Comparison of ENCODE assay signal across 14 cellular contexts in the genomic region with DNA sequence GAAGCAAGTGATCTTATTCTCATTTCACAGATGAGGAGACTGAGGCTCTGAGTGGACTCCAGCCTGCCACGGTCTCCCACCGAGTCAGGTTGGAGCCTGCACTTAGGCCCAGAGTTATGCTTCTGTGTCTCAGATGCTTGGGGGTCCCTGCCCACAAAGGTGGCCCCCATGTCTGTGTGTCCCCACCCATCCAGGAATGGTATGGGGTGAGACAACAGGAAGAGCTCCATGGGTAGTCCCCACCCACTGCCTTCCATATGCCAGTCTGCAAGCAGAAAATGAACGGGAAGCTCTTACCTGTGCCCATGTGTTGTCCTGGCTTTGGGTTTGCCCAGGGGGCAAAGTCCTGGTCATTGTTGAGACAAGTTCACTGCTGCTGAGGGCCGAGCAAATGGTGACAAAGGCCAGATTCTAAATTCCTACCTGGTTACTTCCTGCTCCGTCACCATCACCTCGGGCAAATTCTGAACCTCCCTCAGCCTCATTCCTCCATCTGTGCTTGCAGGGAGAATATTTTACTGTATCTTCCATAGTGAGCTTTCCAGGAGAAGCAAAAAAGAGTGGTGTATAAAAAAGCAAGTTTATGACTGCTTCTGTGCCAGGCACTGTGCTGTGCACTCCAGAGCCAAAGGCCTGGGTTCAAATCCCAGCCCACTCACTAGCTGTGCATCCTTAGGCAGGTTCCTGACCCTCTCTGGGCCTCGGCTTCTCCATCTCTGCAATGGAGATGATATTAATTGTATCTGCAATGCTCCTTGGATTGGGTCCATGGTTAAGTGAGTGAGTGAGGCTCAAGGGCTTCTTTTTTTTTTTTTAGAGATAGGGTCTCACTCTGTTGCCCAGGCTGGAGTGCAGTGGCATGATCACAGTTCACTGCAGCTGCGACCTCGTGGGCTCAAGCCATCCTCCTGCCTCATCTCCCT. TPM values are rescaled to one million over a fixed set of nuclear protein-coding genes. Genes with fewer than 3 reads are reported as not detected.
DNase-seq lines count a peak whose midpoint lies in the region; ATAC-seq, FAIRE-seq and TF ChIP-seq lines count a peak whose summit lies in the region.
"Had no signal": no experiment of that assay in that cellular context is flagged by ENCODE, and none has a peak within 500 bp of the region (broad histone marks: within the 10 kb centered on the region; RNA-seq: fewer than 3 reads in every experiment).

No MANE protein-coding gene starts in this region.

- intact Hi-C loops in spleen (cut with DNase I; ENCODE audit: low total_unique reads) (no loop called here), lower leg skin (cut with DNase I; ENCODE audit: low total_unique reads) (no loop called here)

- H3K9me1 ChIP-seq in keratinocyte (ENCODE audit: control insufficient read depth, extremely low read depth, insufficient read depth, low read length) = peaks cover 4% of the 10 kb centered on the region

- peak overlapping the region in 1 of 3 experiments; percentile 38 for H3K4me3 ChIP-seq in keratinocyte (ENCODE audit: control insufficient read depth in 2 of 3, extremely low read depth in 1 of 3, insufficient read depth in 2 of 3, low read depth in 1 of 3, low read length in 3 of 3)
- no peak overlapping the region for H3K4me3 ChIP-seq in spleen
- H3K4me3 ChIP-seq in lower leg skin (ENCODE audit: low read depth, poor library complexity, severe bottlenecking) = no peak overlapping the region
- H3K4me3 ChIP-seq: thoracic aorta had no signal

- no peak for ATAC-seq in activated T-helper 17 cell treated with anti-CD3 and anti-CD28 coated beads, Interleukin-2, amount 50 U/mL, for 72 hours (replicated peaks)
- ATAC-seq in HG02938 (IDR thresholded peaks at IDR 0.05; ENCODE audit: unreplicated experiment) = no peak
- ATAC-seq: left ventricle myocardium superior had no signal

- H3K9ac ChIP-seq in keratinocyte (ENCODE audit: control insufficient read depth, extremely low read depth, insufficient read depth, low read length) = peak overlapping the region; percentile 43

- H3K4me3 Mint-ChIP-seq in T-helper 2 cell treated with Interferon-gamma antibody and Interleukin-4, amounts not matched to agents 5 μg/mL and 100 μg/mL, for 36 hours = peak overlapping the region; percentile 72
- H3K4me3 Mint-ChIP-seq in activated T-helper 17 cell treated with anti-CD3 and anti-CD28 coated beads, Interleukin-2, amount 50 U/mL, for 72 hours = peak overlapping the region; percentile 98

- FAIRE-seq in keratinocyte (lab: Jason Lieb, UNC) = peak; percentile 94
- FAIRE-seq: A204.1, G401.6 had no signal

- 85 to 92% (median 90%) methylated on average over 9 of the region's 9 CpGs for WGBS in spleen, 5 donors
- 79% methylated on average over 9 of the region's 9 CpGs for WGBS in lower leg skin, 2 donors

- no peak for TF ChIP-seq POLR2A in spleen (IDR thresholded peaks at IDR 0.05)
- no peak for TF ChIP-seq POLR2A in lower leg skin (IDR thresholded peaks at IDR 0.05)

- H2AFZ ChIP-seq in keratinocyte (ENCODE audit: control insufficient read depth, low read length) = no peak overlapping the region

- no peaks in the 10 kb centered on the region for H3K9me3 Mint-ChIP-seq in T-helper 2 cell treated with Interferon-gamma antibody and Interleukin-4, amounts not matched to agents 5 μg/mL and 100 μg/mL, for 36 hours
- no peaks in the 10 kb centered on the region for H3K9me3 Mint-ChIP-seq in activated T-helper 17 cell treated with anti-CD3 and anti-CD28 coated beads, Interleukin-2, amount 50 U/mL, for 72 hours

- dilution Hi-C loops in keratinocyte (cut with MboI; ENCODE audit: extremely low pct_ligation_motif_present, low sequenced_read_pairs) = no loop called here

- H3K9me3 ChIP-seq in keratinocyte (ENCODE audit: control insufficient read depth, low read depth, low read length) (no peaks in the 10 kb centered on the region), spleen (no peaks in the 10 kb centered on the region)
- H3K9me3 ChIP-seq: thoracic aorta had no signal

- no peaks in the 10 kb centered on the region for H3K27me3 ChIP-seq in keratinocyte (ENCODE audit: control insufficient read depth, extremely low read depth, insufficient read depth, low read length)
- no peaks in the 10 kb centered on the region for H3K27me3 ChIP-seq in spleen (replicated peaks in 1 of 7)

- peaks cover 92% of the 10 kb centered on the region for H3K36me3 Mint-ChIP-seq in T-helper 2 cell treated with Interferon-gamma antibody and Interleukin-4, amounts not matched to agents 5 μg/mL and 100 μg/mL, for 36 hours (ENCODE audit: low read depth)
- peaks cover 99% of the 10 kb centered on the region for H3K36me3 Mint-ChIP-seq in activated T-helper 17 cell treated with anti-CD3 and anti-CD28 coated beads, Interleukin-2, amount 50 U/mL, for 72 hours (ENCODE audit: low read depth)

- H3K27me3 Mint-ChIP-seq in T-helper 2 cell treated with Interferon-gamma antibody and Interleukin-4, amounts not matched to agents 5 μg/mL and 100 μg/mL, for 36 hours (ENCODE audit: low read depth) = no peaks in the 10 kb centered on the region
- no peaks in the 10 kb centered on the region for H3K27me3 Mint-ChIP-seq in activated T-helper 17 cell treated with anti-CD3 and anti-CD28 coated beads, Interleukin-2, amount 50 U/mL, for 72 hours

- POLR2A ChIA-PET in GM10248 (lab: Yijun Ruan, JAX) = no interaction called here

- H3K4me1 ChIP-seq in keratinocyte (ENCODE audit: control insufficient read depth, extremely low read depth, insufficient read depth, low read length) (peaks cover 80% of the 10 kb centered on the region), spleen (peaks cover 71 to 100% (median 100%) of the 10 kb centered on the region in 6 donors)

- H3K79me2 ChIP-seq in keratinocyte (ENCODE audit: control insufficient read depth, insufficient read depth, low read length) = peaks cover 87% of the 10 kb centered on the region

- TF ChIP-seq CTCF in keratinocyte (optimal IDR thresholded peaks at IDR 0.05 in 1 of 3, IDR thresholded peaks at IDR 0.05 in 1 of 3, conservative IDR thresholded peaks at IDR 0.05 in 1 of 3; ENCODE audit: extremely low read depth in 1 of 3, insufficient read depth in 2 of 3, low read length in 3 of 3) = no peak
- no peak for TF ChIP-seq CTCF in spleen (IDR thresholded peaks at IDR 0.05 in 8 of 11, conservative IDR thresholded peaks at IDR 0.05 in 3 of 11)
- no peak for TF ChIP-seq CTCF in GM10248 (IDR thresholded peaks at IDR 0.05; ENCODE audit: control extremely low read depth, extremely low read depth, low read depth, missing control alignments)
- no peak for TF ChIP-seq CTCF in lower leg skin (IDR thresholded peaks at IDR 0.05)

- H4K20me1 ChIP-seq in keratinocyte (ENCODE audit: control insufficient read depth, extremely low read depth, insufficient read depth, low read length) = no peaks in the 10 kb centered on the region

- peak overlapping the region; percentile 79 for H3K27ac ChIP-seq in keratinocyte (ENCODE audit: control insufficient read depth, insufficient read depth, low read length)
- H3K27ac ChIP-seq in spleen = peak overlapping the region in 7 of 8 donors; percentile 55 to 100 (median 94)

- H3K27ac Mint-ChIP-seq in T-helper 2 cell treated with Interferon-gamma antibody and Interleukin-4, amounts not matched to agents 5 μg/mL and 100 μg/mL, for 36 hours = peak overlapping the region; percentile 81
- H3K27ac Mint-ChIP-seq in activated T-helper 17 cell treated with anti-CD3 and anti-CD28 coated beads, Interleukin-2, amount 50 U/mL, for 72 hours = peak overlapping the region; percentile 79

- peaks cover 80% of the 10 kb centered on the region for H3K4me1 Mint-ChIP-seq in T-helper 2 cell treated with Interferon-gamma antibody and Interleukin-4, amounts not matched to agents 5 μg/mL and 100 μg/mL, for 36 hours (ENCODE audit: low read depth)
- peaks cover 48% of the 10 kb centered on the region for H3K4me1 Mint-ChIP-seq in activated T-helper 17 cell treated with anti-CD3 and anti-CD28 coated beads, Interleukin-2, amount 50 U/mL, for 72 hours

- CTCF ChIA-PET in GM10248 (lab: Yijun Ruan, JAX) = interaction anchor here (1.3 kb wide), 1 partner anchor 80 kb away, joined by 4 read pairs; no protein-coding TSS in a partner anchor

- H3K4me2 ChIP-seq in keratinocyte (ENCODE audit: control insufficient read depth, extremely low read depth, insufficient read depth, low read depth, low read length) = peak overlapping the region; percentile 66

- H3K36me3 ChIP-seq in keratinocyte (ENCODE audit: control insufficient read depth in 2 of 2, extremely low read depth in 1 of 2, insufficient read depth in 2 of 2, low read length in 2 of 2) (peaks cover 0 to 28% of the 10 kb centered on the region in 2 experiments), spleen (peaks cover 0 to 39% (median 0%) of the 10 kb centered on the region in 6 donors)
- H3K36me3 ChIP-seq: thoracic aorta had no signal

- no peak for DNase-seq in T-helper 2 cell treated with Interferon-gamma antibody and Interleukin-4, amounts not matched to agents 5 μg/mL and 100 μg/mL, for 36 hours (ENCODE audit: low spot score)
- no peak for DNase-seq in T-helper 2 cell
- peak; percentile 96 for DNase-seq in keratinocyte (ENCODE audit: low read depth, low spot score)
- peak; percentile 47 for DNase-seq in spleen
- DNase-seq in GM10248 (ENCODE audit: extremely low spot score) = no peak
- DNase-seq in lower leg skin (ENCODE audit: low spot score in 2 of 2) = no peak
- DNase-seq: left ventricle myocardium superior, NCI-H2171 treated with DMSO at 0.1 percent for 48 hours, SHP77 treated with DMSO at 0.1 percent for 48 hours had no signal

RNA-seq across cellular contexts. Expression of gene IL4R, which starts 9.3 kb away (rescaled TPM):
- total RNA-seq in activated T-helper 17 cell treated with anti-CD3 and anti-CD28 coated beads, Interleukin-2, amount 50 U/mL, for 72 hours = 100 to 1,000 TPM; 163 to 216 TPM
- polyA plus RNA-seq in keratinocyte (60.5 to 79.1 TPM (median 77.8 TPM) in 3 replicates), spleen (10 to 100 TPM; 39.3 to 55.5 (median 48.9) TPM)
- 27.2 TPM for polyA plus RNA-seq in keratinocyte (2011; ENCODE audit: low read depth)
- polyA plus RNA-seq in keratinocyte (2011; cell fraction: cytosol; rRNA removed) = 31.6 and 39.6 TPM in 2 replicates
- 153 and 169 TPM in 2 replicates for polyA plus RNA-seq in keratinocyte (2011; cell fraction: nucleus; rRNA removed)
- 48.6 and 66.4 TPM in 2 replicates for polyA plus RNA-seq in keratinocyte (2012; ENCODE audit: low replicate concordance)
- 90.9 to 242 TPM (median 99.7 TPM) in 3 replicates for polyA minus RNA-seq in keratinocyte
- 54.3 TPM for polyA minus RNA-seq in keratinocyte (2011; cell fraction: cytosol; rRNA and poly(A)+ RNA removed)
- polyA minus RNA-seq in keratinocyte (2011; cell fraction: nucleus; rRNA and poly(A)+ RNA removed) = 107 and 118 TPM in 2 replicates
- total RNA-seq in spleen (100 to 1,000 TPM in 6 of 7 donors, 10 to 100 TPM in 1; 78.0 to 319 (median 215) TPM), lower leg skin (10 to 100 TPM; 22.3 to 35.0 (median 25.1) TPM)

RNA-seq across cellular contexts. Expression of gene NSMCE1, which starts 54.5 kb away (rescaled TPM):
- 10 to 100 TPM; 59.6 to 99.8 TPM for total RNA-seq in activated T-helper 17 cell treated with anti-CD3 and anti-CD28 coated beads, Interleukin-2, amount 50 U/mL, for 72 hours
- 54.7 to 59.8 TPM (median 55.9 TPM) in 3 replicates for polyA plus RNA-seq in keratinocyte
- 118 TPM for polyA plus RNA-seq in keratinocyte (2011; ENCODE audit: low read depth)
- 38.0 and 44.0 TPM in 2 replicates for polyA plus RNA-seq in keratinocyte (2011; cell fraction: cytosol; rRNA removed)
- 22.4 and 22.7 TPM in 2 replicates for polyA plus RNA-seq in keratinocyte (2011; cell fraction: nucleus; rRNA removed)
- 80.7 and 111 TPM in 2 replicates for polyA plus RNA-seq in keratinocyte (2012; ENCODE audit: low replicate concordance)
- polyA minus RNA-seq in keratinocyte = 45.9 to 271 TPM (median 55.7 TPM) in 3 replicates
- polyA minus RNA-seq in keratinocyte (2011; cell fraction: cytosol; rRNA and poly(A)+ RNA removed) = 30.9 TPM
- 15.0 and 16.2 TPM in 2 replicates for polyA minus RNA-seq in keratinocyte (2011; cell fraction: nucleus; rRNA and poly(A)+ RNA removed)
- total RNA-seq in spleen = 10 to 100 TPM; 18.4 to 41.4 (median 31.7) TPM
- polyA plus RNA-seq in spleen = 10 to 100 TPM; 37.9 to 79.0 (median 41.4) TPM
- total RNA-seq in lower leg skin = 10 to 100 TPM; 17.3 to 29.2 (median 21.1) TPM

Comparison
In these comparisons a context has a peak if more than half of its experiments do, and no peak if none do; other contexts are left out.
1. DNase-seq: peak in keratinocyte (single experiment) and spleen (single experiment); none in T-helper 2 cell treated with Interferon-gamma antibody and Interleukin-4, amounts not matched to agents 5 μg/mL and 100 μg/mL, for 36 hours (single experiment), T-helper 2 cell (0 of 5), GM10248 (single experiment) and lower leg skin (0 of 2).